1 cellular context compared by ENCODE assay signal in the genomic region with DNA sequence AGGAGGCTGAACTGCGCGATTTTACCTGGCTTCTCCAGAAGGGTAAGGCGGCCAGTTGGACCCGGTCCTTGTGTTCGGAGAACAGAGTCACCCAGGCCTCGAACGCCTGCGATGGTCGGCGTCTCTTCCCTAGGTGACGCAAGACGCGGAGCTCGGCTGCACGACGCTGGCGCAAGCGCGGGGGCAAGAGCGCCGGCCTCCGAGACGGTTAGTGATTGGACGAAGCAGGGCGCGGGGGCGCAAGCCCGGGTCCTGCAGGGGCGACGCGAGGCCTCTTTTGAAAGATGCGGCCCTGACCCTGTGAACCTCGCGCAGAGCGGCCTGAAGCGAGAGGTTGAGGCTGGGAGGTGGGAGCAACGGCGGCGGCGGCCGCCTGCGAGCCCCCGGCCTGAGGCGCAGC.
A peak's percentile ranks its signal among the peaks of the same experiment; 100 is the strongest.
TF ChIP-seq lines count a peak whose summit lies in the region.

No MANE protein-coding gene starts in this region.

TF ChIP-seq in K562, 482 proteins besides CTCF, POLR2A, EP300 and RAD21:
- no peak for TF ChIP-seq ARID1B (IDR thresholded peaks at IDR 0.05)
- TF ChIP-seq, protein P1, sequence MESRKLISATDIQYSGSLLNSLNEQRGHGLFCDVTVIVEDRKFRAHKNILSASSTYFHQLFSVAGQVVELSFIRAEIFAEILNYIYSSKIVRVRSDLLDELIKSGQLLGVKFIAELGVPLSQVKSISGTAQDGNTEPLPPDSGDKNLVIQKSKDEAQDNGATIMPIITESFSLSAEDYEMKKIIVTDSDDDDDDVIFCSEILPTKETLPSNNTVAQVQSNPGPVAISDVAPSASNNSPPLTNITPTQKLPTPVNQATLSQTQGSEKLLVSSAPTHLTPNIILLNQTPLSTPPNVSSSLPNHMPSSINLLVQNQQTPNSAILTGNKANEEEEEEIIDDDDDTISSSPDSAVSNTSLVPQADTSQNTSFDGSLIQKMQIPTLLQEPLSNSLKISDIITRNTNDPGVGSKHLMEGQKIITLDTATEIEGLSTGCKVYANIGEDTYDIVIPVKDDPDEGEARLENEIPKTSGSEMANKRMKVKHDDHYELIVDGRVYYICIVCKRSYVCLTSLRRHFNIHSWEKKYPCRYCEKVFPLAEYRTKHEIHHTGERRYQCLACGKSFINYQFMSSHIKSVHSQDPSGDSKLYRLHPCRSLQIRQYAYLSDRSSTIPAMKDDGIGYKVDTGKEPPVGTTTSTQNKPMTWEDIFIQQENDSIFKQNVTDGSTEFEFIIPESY (CRISPR knock-in tag; IDR thresholded peaks at IDR 0.05), result peak; percentile 89
- TF ChIP-seq ZBTB8A (IDR thresholded peaks at IDR 0.05; ENCODE audit: partially characterized antibody), result no peak
